ENCODE assay signal across 6 cellular contexts in the genomic region with DNA sequence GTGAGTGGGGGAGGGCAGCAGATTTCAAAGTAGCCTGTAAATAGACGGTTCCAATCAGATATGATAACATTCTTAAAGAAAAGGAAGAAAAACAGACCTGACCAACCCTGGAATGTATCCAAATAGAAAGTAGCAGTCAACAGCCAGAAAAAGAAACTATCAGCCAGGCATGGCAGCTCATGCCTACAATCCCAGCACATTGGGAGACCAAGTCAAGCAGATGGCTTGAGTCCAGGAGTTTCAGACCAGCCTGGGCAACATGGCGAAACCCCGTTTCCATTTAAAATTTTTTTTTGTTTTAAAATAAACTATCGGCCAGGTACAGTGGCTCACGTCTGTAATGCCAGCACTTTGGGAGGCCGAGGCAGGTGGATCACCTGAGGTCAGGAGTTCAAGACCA.
"Had no signal": no experiment of that assay in that cellular context is flagged by ENCODE, and none has a peak within 500 bp of the region (broad histone marks: within the 10 kb centered on the region; RNA-seq: fewer than 3 reads in every experiment).

No MANE protein-coding gene starts in this region.

- H2AFZ ChIP-seq: GM23338 had no signal

- DNase-seq: H9, HCEC 1CT had no signal

- H3K27ac ChIP-seq: HL-60 had no signal

- H3K27ac Mint-ChIP-seq: GM23338, H9, IgD-negative memory B cell had no signal

- H3K9me3 Mint-ChIP-seq: GM23338, IgD-negative memory B cell had no signal

- H3K4me1 Mint-ChIP-seq: GM23338 had no signal

- H3K4me2 ChIP-seq: GM23338 had no signal

- H3K27me3 Mint-ChIP-seq: IgD-negative memory B cell had no signal

- H3K4me3 Mint-ChIP-seq: GM23338, H9, IgD-negative memory B cell had no signal

- ATAC-seq: GM23338, HepG2 had no signal

- H3K4me3 ChIP-seq: GM23338 had no signal

- H3K36me3 Mint-ChIP-seq: IgD-negative memory B cell had no signal
